In the genomic region with DNA sequence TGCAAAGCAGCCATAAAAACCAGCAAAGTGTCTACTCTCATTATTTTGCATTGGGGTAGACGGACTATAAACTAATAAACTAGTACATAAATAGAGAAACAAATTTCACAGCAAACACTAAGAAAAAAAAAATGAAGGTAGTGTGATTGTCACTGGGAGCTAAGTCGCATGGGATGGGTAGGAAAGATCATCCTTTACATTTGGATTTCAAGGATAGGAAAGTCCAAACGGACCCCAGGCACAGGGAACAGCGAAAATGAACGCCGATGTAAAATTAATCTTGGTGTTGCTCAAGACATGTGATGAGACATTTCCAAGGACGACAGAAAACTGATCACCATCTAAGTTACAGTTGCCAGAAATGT, we compare ENCODE assay signal across 8 cellular contexts. TPM values are rescaled to one million over a fixed set of nuclear protein-coding genes. Genes with fewer than 3 reads are reported as not detected.
DNase-seq lines count a peak whose midpoint lies in the region; ATAC-seq, FAIRE-seq and TF ChIP-seq lines count a peak whose summit lies in the region.

No MANE protein-coding gene starts in this region.

- no peak for FAIRE-seq in keratinocyte (lab: Jason Lieb, UNC)

- WGBS in suprapubic skin, result 73% methylated on average over 7 of the region's 7 CpGs

- H3K4me2 ChIP-seq in keratinocyte (ENCODE audit: control insufficient read depth, extremely low read depth, insufficient read depth, low read depth, low read length), result peak overlapping the region; percentile 69

- H4K20me1 ChIP-seq in keratinocyte (ENCODE audit: control insufficient read depth, extremely low read depth, insufficient read depth, low read length), result peaks cover 14% of the 10 kb centered on the region

- peaks cover 5% of the 10 kb centered on the region for H3K9me1 ChIP-seq in keratinocyte (ENCODE audit: control insufficient read depth, extremely low read depth, insufficient read depth, low read length)

- no peak for DNase-seq in activated T-cell treated with anti-CD3 and anti-CD28 coated beads, Interleukin-2, amount 50 U/mL, for 24 hours
- no peak for DNase-seq in activated T-cell treated with anti-CD3 and anti-CD28 coated beads, Interleukin-2, amount 50 U/mL, for 1 hour
- no peak for DNase-seq in activated naive CD4-positive, alpha-beta T cell treated with anti-CD3 and anti-CD28 coated beads, Interleukin-2, amount 50 U/mL, for 72 hours (ENCODE audit: low spot score in 2 of 2)
- DNase-seq in keratinocyte (ENCODE audit: low read depth, low spot score) (no peak), suprapubic skin (ENCODE audit: low spot score in 2 of 2) (no peak), NCI-H1417 (lab: John Stamatoyannopoulos, UW) (no peak)

- H3K4me1 ChIP-seq in keratinocyte (ENCODE audit: control insufficient read depth, extremely low read depth, insufficient read depth, low read length), result peaks cover 25% of the 10 kb centered on the region
- peaks cover 63% of the 10 kb centered on the region for H3K4me1 ChIP-seq in suprapubic skin

- no peaks in the 10 kb centered on the region for H3K9me3 ChIP-seq in keratinocyte (ENCODE audit: control insufficient read depth, low read depth, low read length)
- no peaks in the 10 kb centered on the region for H3K9me3 ChIP-seq in suprapubic skin

- H3K27me3 ChIP-seq in keratinocyte (ENCODE audit: control insufficient read depth, extremely low read depth, insufficient read depth, low read length) (no peaks in the 10 kb centered on the region), suprapubic skin (no peaks in the 10 kb centered on the region)

- peaks cover 67% of the 10 kb centered on the region for H3K4me1 Mint-ChIP-seq in activated T-cell treated with anti-CD3 and anti-CD28 coated beads, Interleukin-2, amount 50 U/mL, for 24 hours (ENCODE audit: low read depth)

- peaks cover 6 to 16% of the 10 kb centered on the region in 2 experiments for H3K36me3 ChIP-seq in keratinocyte (ENCODE audit: control insufficient read depth in 2 of 2, extremely low read depth in 1 of 2, insufficient read depth in 2 of 2, low read length in 2 of 2)
- H3K36me3 ChIP-seq in suprapubic skin, result peaks cover 5% of the 10 kb centered on the region

- no peaks in the 10 kb centered on the region for H3K27me3 Mint-ChIP-seq in activated T-cell treated with anti-CD3 and anti-CD28 coated beads, Interleukin-2, amount 50 U/mL, for 24 hours

- H3K9ac ChIP-seq in keratinocyte (ENCODE audit: control insufficient read depth, extremely low read depth, insufficient read depth, low read length), result peak overlapping the region; percentile 98

- H3K9me3 Mint-ChIP-seq in activated T-cell treated with anti-CD3 and anti-CD28 coated beads, Interleukin-2, amount 50 U/mL, for 24 hours, result peaks cover 3% of the 10 kb centered on the region
- H3K9me3 Mint-ChIP-seq in activated naive CD4-positive, alpha-beta T cell treated with anti-CD3 and anti-CD28 coated beads, Interleukin-2, amount 50 U/mL, for 72 hours, result no peaks in the 10 kb centered on the region

- H2AFZ ChIP-seq in keratinocyte (ENCODE audit: control insufficient read depth, low read length), result no peak overlapping the region

- peak overlapping the region; percentile 97 for H3K27ac Mint-ChIP-seq in activated T-cell treated with anti-CD3 and anti-CD28 coated beads, Interleukin-2, amount 50 U/mL, for 24 hours
- peak overlapping the region; percentile 88 to 93 for H3K27ac Mint-ChIP-seq in activated naive CD4-positive, alpha-beta T cell treated with anti-CD3 and anti-CD28 coated beads, Interleukin-2, amount 50 U/mL, for 72 hours

- H3K4me3 Mint-ChIP-seq in activated T-cell treated with anti-CD3 and anti-CD28 coated beads, Interleukin-2, amount 50 U/mL, for 24 hours, result peak overlapping the region; percentile 92

- peaks cover 66% of the 10 kb centered on the region for H3K36me3 Mint-ChIP-seq in activated T-cell treated with anti-CD3 and anti-CD28 coated beads, Interleukin-2, amount 50 U/mL, for 24 hours (ENCODE audit: low read depth)
- peaks cover 13 to 40% of the 10 kb centered on the region in 2 donors for H3K36me3 Mint-ChIP-seq in activated naive CD4-positive, alpha-beta T cell treated with anti-CD3 and anti-CD28 coated beads, Interleukin-2, amount 50 U/mL, for 72 hours

- no peak for TF ChIP-seq POLR2A in suprapubic skin (IDR thresholded peaks at IDR 0.05)

- no peak for TF ChIP-seq EP300 in suprapubic skin (IDR thresholded peaks at IDR 0.05)

- dilution Hi-C loops in keratinocyte (cut with MboI; ENCODE audit: extremely low pct_ligation_motif_present, low sequenced_read_pairs), result no loop called here

- H3K79me2 ChIP-seq in keratinocyte (ENCODE audit: control insufficient read depth, insufficient read depth, low read length), result peaks cover 75% of the 10 kb centered on the region

- H3K27ac ChIP-seq in keratinocyte (ENCODE audit: control insufficient read depth, insufficient read depth, low read length) (peak overlapping the region; percentile 95), suprapubic skin (peak overlapping the region; percentile 82)

- TF ChIP-seq CTCF in keratinocyte (optimal IDR thresholded peaks at IDR 0.05 in 1 of 3, IDR thresholded peaks at IDR 0.05 in 1 of 3, conservative IDR thresholded peaks at IDR 0.05 in 1 of 3; ENCODE audit: extremely low read depth in 1 of 3, insufficient read depth in 2 of 3, low read length in 3 of 3) (no peak), suprapubic skin (IDR thresholded peaks at IDR 0.05) (no peak)

- ATAC-seq in activated naive CD4-positive, alpha-beta T cell treated with anti-CD3 and anti-CD28 coated beads, Interleukin-2, amount 50 U/mL, for 72 hours, result no peak
- ATAC-seq in HG03108 (IDR thresholded peaks at IDR 0.05; ENCODE audit: unreplicated experiment) (no peak), GM19467 (IDR thresholded peaks at IDR 0.05; ENCODE audit: unreplicated experiment) (no peak)

- H3K4me3 ChIP-seq in keratinocyte (ENCODE audit: control insufficient read depth in 2 of 3, extremely low read depth in 1 of 3, insufficient read depth in 2 of 3, low read depth in 1 of 3, low read length in 3 of 3) (peak overlapping the region in 1 of 3 experiments; percentile 92), suprapubic skin (peak overlapping the region; percentile 84)

RNA-seq across cellular contexts. Expression of a gene that starts 0.7 kb away (rescaled TPM):
- 10 to 100 TPM; 48.7 to 54.4 TPM for total RNA-seq in activated naive CD4-positive, alpha-beta T cell treated with anti-CD3 and anti-CD28 coated beads, Interleukin-2, amount 50 U/mL, for 72 hours
- 34.2 to 70.8 TPM (median 36.1 TPM) in 3 replicates for polyA plus RNA-seq in keratinocyte
- 32.9 TPM for polyA plus RNA-seq in keratinocyte (2011; ENCODE audit: low read depth)
- 49.6 and 83.8 TPM in 2 replicates for polyA plus RNA-seq in keratinocyte (2011; cell fraction: cytosol; rRNA removed)
- 60.6 and 80.6 TPM in 2 replicates for polyA plus RNA-seq in keratinocyte (2011; cell fraction: nucleus; rRNA removed)
- polyA plus RNA-seq in keratinocyte (2012; ENCODE audit: low replicate concordance), result 42.4 and 66.3 TPM in 2 replicates
- 23.1 to 112 TPM (median 27.6 TPM) in 3 replicates for polyA minus RNA-seq in keratinocyte
- polyA minus RNA-seq in keratinocyte (2011; cell fraction: cytosol; rRNA and poly(A)+ RNA removed), result 60.0 TPM
- 24.5 and 25.1 TPM in 2 replicates for polyA minus RNA-seq in keratinocyte (2011; cell fraction: nucleus; rRNA and poly(A)+ RNA removed)
- 10 to 100 TPM; 29.1 to 48.9 (median 40.6) TPM for total RNA-seq in suprapubic skin

RNA-seq across cellular contexts. Expression of a gene that starts 1.5 kb away (rescaled TPM):
- 100 to 1,000 TPM in 1 of 2 donors, 10 to 100 TPM in 1; 40.5 to 145 TPM for total RNA-seq in activated naive CD4-positive, alpha-beta T cell treated with anti-CD3 and anti-CD28 coated beads, Interleukin-2, amount 50 U/mL, for 72 hours
- polyA plus RNA-seq in keratinocyte, result 62.0 to 75.7 TPM (median 69.9 TPM) in 3 replicates
- 21.8 TPM for polyA plus RNA-seq in keratinocyte (2011; ENCODE audit: low read depth)
- polyA plus RNA-seq in keratinocyte (2011; cell fraction: cytosol; rRNA removed), result 30.5 and 65.9 TPM in 2 replicates
- polyA plus RNA-seq in keratinocyte (2011; cell fraction: nucleus; rRNA removed), result 76.0 and 84.9 TPM in 2 replicates
- polyA plus RNA-seq in keratinocyte (2012; ENCODE audit: low replicate concordance), result 21.7 and 94.6 TPM in 2 replicates
- polyA minus RNA-seq in keratinocyte, result 51.3 to 82.3 TPM (median 55.6 TPM) in 3 replicates
- 87.3 TPM for polyA minus RNA-seq in keratinocyte (2011; cell fraction: cytosol; rRNA and poly(A)+ RNA removed)
- 36.2 and 50.8 TPM in 2 replicates for polyA minus RNA-seq in keratinocyte (2011; cell fraction: nucleus; rRNA and poly(A)+ RNA removed)
- total RNA-seq in suprapubic skin, result 10 to 100 TPM; 31.6 to 55.0 (median 41.4) TPM

RNA-seq across cellular contexts. Expression of a gene that starts 35.9 kb away (rescaled TPM):
- 1 to 10 TPM in 1 of 2 donors, under 1 TPM in 1; 0.77 to 1.8 TPM for total RNA-seq in activated naive CD4-positive, alpha-beta T cell treated with anti-CD3 and anti-CD28 coated beads, Interleukin-2, amount 50 U/mL, for 72 hours
- polyA plus RNA-seq in keratinocyte, result 2.2 to 3.0 TPM (median 2.7 TPM) in 3 replicates
- 1.9 TPM for polyA plus RNA-seq in keratinocyte (2011; ENCODE audit: low read depth)
- polyA plus RNA-seq in keratinocyte (2011; cell fraction: cytosol; rRNA removed), result 1.6 and 2.0 TPM in 2 replicates
- 5.3 and 6.5 TPM in 2 replicates for polyA plus RNA-seq in keratinocyte (2011; cell fraction: nucleus; rRNA removed)
- 2.3 and 4.0 TPM in 2 replicates for polyA plus RNA-seq in keratinocyte (2012; ENCODE audit: low replicate concordance)
- polyA minus RNA-seq in keratinocyte, result 1.5 to 2.9 TPM (median 2.6 TPM) in 3 replicates
- 3.6 TPM for polyA minus RNA-seq in keratinocyte (2011; cell fraction: cytosol; rRNA and poly(A)+ RNA removed)
- polyA minus RNA-seq in keratinocyte (2011; cell fraction: nucleus; rRNA and poly(A)+ RNA removed), result 1.6 and 4.9 TPM in 2 replicates
- total RNA-seq in suprapubic skin, result 1 to 10 TPM; 2.3 to 9.8 (median 5.6) TPM

RNA-seq across cellular contexts. Expression of a gene that starts 43.9 kb away (rescaled TPM):
- 10 to 100 TPM; 24.8 to 27.3 TPM for total RNA-seq in activated naive CD4-positive, alpha-beta T cell treated with anti-CD3 and anti-CD28 coated beads, Interleukin-2, amount 50 U/mL, for 72 hours
- polyA plus RNA-seq in keratinocyte, result 26.2 to 40.0 TPM (median 28.1 TPM) in 3 replicates
- 1.2 TPM for polyA plus RNA-seq in keratinocyte (2011; ENCODE audit: low read depth)
- 34.9 and 57.2 TPM in 2 replicates for polyA plus RNA-seq in keratinocyte (2011; cell fraction: cytosol; rRNA removed)
- polyA plus RNA-seq in keratinocyte (2011; cell fraction: nucleus; rRNA removed), result 38.0 and 49.3 TPM in 2 replicates
- polyA plus RNA-seq in keratinocyte (2012; ENCODE audit: low replicate concordance), result 24.5 and 24.9 TPM in 2 replicates
- 25.2 to 38.3 TPM (median 35.0 TPM) in 3 replicates for polyA minus RNA-seq in keratinocyte
- polyA minus RNA-seq in keratinocyte (2011; cell fraction: cytosol; rRNA and poly(A)+ RNA removed), result 45.7 TPM
- polyA minus RNA-seq in keratinocyte (2011; cell fraction: nucleus; rRNA and poly(A)+ RNA removed), result 15.2 and 22.4 TPM in 2 replicates
- total RNA-seq in suprapubic skin, result 10 to 100 TPM in 3 of 4 donors, 1 to 10 TPM in 1; 8.0 to 31.1 (median 23.0) TPM

RNA-seq across cellular contexts. Expression of a gene that starts 57.5 kb away (rescaled TPM):
- 1 to 10 TPM; 1.3 to 2.8 TPM for total RNA-seq in activated naive CD4-positive, alpha-beta T cell treated with anti-CD3 and anti-CD28 coated beads, Interleukin-2, amount 50 U/mL, for 72 hours
- 3.3 to 4.3 TPM (median 3.9 TPM) in 3 replicates for polyA plus RNA-seq in keratinocyte
- polyA plus RNA-seq in keratinocyte (2011; ENCODE audit: low read depth), result 1.2 TPM
- 1.6 and 3.7 TPM in 2 replicates for polyA plus RNA-seq in keratinocyte (2011; cell fraction: cytosol; rRNA removed)
- polyA plus RNA-seq in keratinocyte (2011; cell fraction: nucleus; rRNA removed), result 6.0 TPM in 2 replicates
- polyA plus RNA-seq in keratinocyte (2012; ENCODE audit: low replicate concordance), result 3.0 and 4.6 TPM in 2 replicates
- 2.3 to 5.9 TPM (median 4.9 TPM) in 3 replicates for polyA minus RNA-seq in keratinocyte
- polyA minus RNA-seq in keratinocyte (2011; cell fraction: cytosol; rRNA and poly(A)+ RNA removed), result 4.2 TPM
- 2.1 and 7.1 TPM in 2 replicates for polyA minus RNA-seq in keratinocyte (2011; cell fraction: nucleus; rRNA and poly(A)+ RNA removed)
- total RNA-seq in suprapubic skin, result 1 to 10 TPM; 2.5 to 7.6 (median 4.5) TPM
